In genomic region chr10:102134416-102134815, GRCh38 we compare ENCODE assay signal across 8 cellular contexts. TPM values are rescaled to one million over a fixed set of nuclear protein-coding genes. Genes with fewer than 3 reads are reported as not detected.
DNase-seq lines count a peak whose midpoint lies in the region; ATAC-seq, FAIRE-seq and TF ChIP-seq lines count a peak whose summit lies in the region.

No MANE protein-coding gene starts in this region.

- TF ChIP-seq POLR2A in A549 (IDR thresholded peaks at IDR 0.05; ENCODE audit: low read length): no peak
- no peak for TF ChIP-seq POLR2A in breast epithelium (IDR thresholded peaks at IDR 0.05)

- no peak for FAIRE-seq in A549 (lab: Jason Lieb, UNC)

- no peaks in the 10 kb centered on the region for H3K9me3 ChIP-seq in A549
- H3K9me3 ChIP-seq in HUES48 (ENCODE audit: control insufficient read depth, insufficient read depth, low read length): no peaks in the 10 kb centered on the region
- no peaks in the 10 kb centered on the region for H3K9me3 ChIP-seq in breast epithelium
- no peaks in the 10 kb centered on the region for H3K9me3 ChIP-seq in mesodermal cell (ENCODE audit: control insufficient read depth, low read length)

- no peak for DNase-seq in A549 (ENCODE audit: low read depth in 1 of 2, low spot score in 1 of 2)
- DNase-seq in breast epithelium (ENCODE audit: low spot score in 2 of 2): no peak
- no peak for DNase-seq in NCI-H748 treated with DMSO at 0.1 percent for 48 hours (lab: John Stamatoyannopoulos, UW)
- no peak for DNase-seq in NCI-H1048 (lab: John Stamatoyannopoulos, UW)
- no peak for DNase-seq in SIG-M5 (lab: John Stamatoyannopoulos, UW)

- peak overlapping the region; percentile 97 for H3K9ac ChIP-seq in HUES48 (ENCODE audit: low read depth, low read length)

- whole genome bisulfite sequencing in A549 (ENCODE audit: missing lambda C conversion rate): 44% methylated on average over 2 of the region's 2 CpGs
- WGBS in mesodermal cell (ENCODE audit: insufficient coverage in 2 of 2), 2 experiments: 60 to 71% methylated on average over 1 of the region's 2 CpGs

- CTCF ChIA-PET in A549 (lab: Yijun Ruan, JAX): interaction anchor here (1.6 to 2.0 kb wide), 4 partner anchors 9 to 62 kb away, joined by 5 to 6 read pairs (median 6); partner anchors contain the start of gene NOLC1

- H3K4me3 ChIP-seq in A549 (peak overlapping the region; percentile 92), HUES48 (ENCODE audit: low read depth, low read length) (peak overlapping the region; percentile 90), breast epithelium (peak overlapping the region; percentile 77 to 94 (median 93)), mesodermal cell (ENCODE audit: extremely low read depth, insufficient read depth, low read length, poor library complexity, severe bottlenecking) (peak overlapping the region; percentile 96)

- TF ChIP-seq CTCF in A549 (IDR thresholded peaks at IDR 0.05): no peak
- no peak for TF ChIP-seq CTCF in breast epithelium (IDR thresholded peaks at IDR 0.05)

- intact Hi-C loops in breast epithelium (cut with DNase I; ENCODE audit: low total_unique reads): no loop called here

- H3K4me2 ChIP-seq in A549: peak overlapping the region; percentile 98

- H3K4me1 ChIP-seq in A549 (peaks cover 35% of the 10 kb centered on the region), HUES48 (ENCODE audit: control insufficient read depth, insufficient read depth, low read length) (peaks cover 16% of the 10 kb centered on the region), breast epithelium (peaks cover 0 to 8% of the 10 kb centered on the region in 2 donors), mesodermal cell (ENCODE audit: control insufficient read depth, insufficient read depth, low read length, poor library complexity, severe bottlenecking) (peaks cover 27% of the 10 kb centered on the region)

- POLR2A ChIA-PET in A549 (lab: Yijun Ruan, JAX): interaction anchor here (1.3 kb wide), 1 partner anchor 19 kb away, joined by 5 read pairs; no protein-coding TSS in a partner anchor

- H3K36me3 ChIP-seq in HUES48 (ENCODE audit: control insufficient read depth, insufficient read depth, low read length) (peaks cover 29% of the 10 kb centered on the region), breast epithelium (peaks cover 2% of the 10 kb centered on the region), mesodermal cell (ENCODE audit: control insufficient read depth, insufficient read depth, low read length) (peaks cover 44% of the 10 kb centered on the region)

- H3K27ac ChIP-seq in A549 (peak overlapping the region; percentile 98 to 99), HUES48 (ENCODE audit: low read depth, low read length) (no peak overlapping the region), breast epithelium (peak overlapping the region in 1 of 2 donors; percentile 88), mesodermal cell (ENCODE audit: low read depth, low read length, severe bottlenecking) (peak overlapping the region; percentile 94)

- ATAC-seq in A549: no peak
- no peak for ATAC-seq in GM18868 (IDR thresholded peaks at IDR 0.05; ENCODE audit: unreplicated experiment)

- no peak for TF ChIP-seq EP300 in A549 (IDR thresholded peaks at IDR 0.05)

- H3K27me3 ChIP-seq in HUES48 (ENCODE audit: control insufficient read depth, insufficient read depth, low read length) (no peaks in the 10 kb centered on the region), breast epithelium (no peaks in the 10 kb centered on the region)

- no peak for TF ChIP-seq RAD21 in A549 (conservative IDR thresholded peaks at IDR 0.05 in 1 of 2, IDR thresholded peaks at IDR 0.05 in 1 of 2)

TF ChIP-seq in A549, 52 proteins besides CTCF, POLR2A, EP300 and RAD21 (continues in another document):
- TF ChIP-seq HMGXB4 (CRISPR knock-in tag; IDR thresholded peaks at IDR 0.05; ENCODE audit: borderline replicate concordance): no peak
- no peak for TF ChIP-seq MAFK (IDR thresholded peaks at IDR 0.05; ENCODE audit: partially characterized antibody)
- no peak for TF ChIP-seq RCOR1 (IDR thresholded peaks at IDR 0.05; ENCODE audit: low read depth, low read length)
- TF ChIP-seq FOXS1 (CRISPR knock-in tag; IDR thresholded peaks at IDR 0.05): no peak
- TF ChIP-seq JUN (IDR thresholded peaks at IDR 0.05): no peak
- TF ChIP-seq, protein P1, sequence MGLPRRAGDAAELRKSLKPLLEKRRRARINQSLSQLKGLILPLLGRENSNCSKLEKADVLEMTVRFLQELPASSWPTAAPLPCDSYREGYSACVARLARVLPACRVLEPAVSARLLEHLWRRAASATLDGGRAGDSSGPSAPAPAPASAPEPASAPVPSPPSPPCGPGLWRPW (IDR thresholded peaks at IDR 0.05): no peak
- TF ChIP-seq NPAS2 (CRISPR knock-in tag; IDR thresholded peaks at IDR 0.05; ENCODE audit: borderline replicate concordance): no peak
- no peak for TF ChIP-seq TP53 (CRISPR knock-in tag; IDR thresholded peaks at IDR 0.05)
- no peak for TF ChIP-seq ATOH8 (CRISPR knock-in tag; IDR thresholded peaks at IDR 0.05; ENCODE audit: low read depth)
- no peak for TF ChIP-seq EHF (CRISPR knock-in tag; IDR thresholded peaks at IDR 0.05)
- no peak for TF ChIP-seq SMC3 (IDR thresholded peaks at IDR 0.05)
- no peak for TF ChIP-seq HDAC2 (IDR thresholded peaks at IDR 0.05)
- no peak for TF ChIP-seq SREBF2 (IDR thresholded peaks at IDR 0.05)
- TF ChIP-seq PBX3 (IDR thresholded peaks at IDR 0.05): no peak
- TF ChIP-seq HEYL (CRISPR knock-in tag; IDR thresholded peaks at IDR 0.05): no peak
- no peak for TF ChIP-seq BCL3 (IDR thresholded peaks at IDR 0.05)
- TF ChIP-seq ZSCAN20 (CRISPR knock-in tag; IDR thresholded peaks at IDR 0.05): no peak

RNA-seq across cellular contexts. Expression of gene PPRC1, which starts 1.6 kb away (rescaled TPM):
- polyA plus RNA-seq in A549 (2011; rRNA removed) (27.0 and 34.1 TPM in 2 replicates), A549 (2017; fragmentation: RNase III; extraction: RNeasy Plus Mini Kit Qiagen cat#74134 plus additional on column Dnase treatment) (43.9 to 49.1 TPM (median 44.1 TPM) in 3 replicates)
- polyA plus RNA-seq in A549 (2012; cell fraction: cytosol; rRNA removed): 42.6 and 53.3 TPM in 2 replicates
- 149 and 152 TPM in 2 replicates for polyA plus RNA-seq in A549 (2012; cell fraction: nucleus; rRNA removed)
- 59.6 and 71.3 TPM in 2 replicates for polyA minus RNA-seq in A549 (2011; rRNA and poly(A)+ RNA removed)
- total RNA-seq in breast epithelium: 10 to 100 TPM in 2 of 3 donors, 1 to 10 TPM in 1; 9.1 to 21.0 (median 19.8) TPM
- 24.3 TPM for polyA plus RNA-seq in mesodermal cell (2013, experiment 1 of 2)
- polyA plus RNA-seq in mesodermal cell (2013, experiment 2 of 2): 17.7 TPM

RNA-seq across cellular contexts. Expression of gene LDB1, which starts 14.2 kb away (rescaled TPM):
- polyA plus RNA-seq in A549 (2011; rRNA removed): 47.0 and 47.5 TPM in 2 replicates
- 47.6 and 55.4 TPM in 2 replicates for polyA plus RNA-seq in A549 (2012; cell fraction: cytosol; rRNA removed)
- 145 and 151 TPM in 2 replicates for polyA plus RNA-seq in A549 (2012; cell fraction: nucleus; rRNA removed)
- polyA plus RNA-seq in A549 (2017; fragmentation: RNase III; extraction: RNeasy Plus Mini Kit Qiagen cat#74134 plus additional on column Dnase treatment): 33.3 to 37.3 TPM (median 37.2 TPM) in 3 replicates
- 63.4 and 69.4 TPM in 2 replicates for polyA minus RNA-seq in A549 (2011; rRNA and poly(A)+ RNA removed)
- total RNA-seq in breast epithelium: 10 to 100 TPM; 29.6 to 53.6 (median 43.6) TPM
- polyA plus RNA-seq in mesodermal cell (2013, experiment 1 of 2): 112 TPM
- 92.3 TPM for polyA plus RNA-seq in mesodermal cell (2013, experiment 2 of 2)

RNA-seq across cellular contexts. Expression of gene NOLC1, which starts 17.8 kb away (rescaled TPM):
- 128 and 188 TPM in 2 replicates for polyA plus RNA-seq in A549 (2011; rRNA removed)
- polyA plus RNA-seq in A549 (2012; cell fraction: cytosol; rRNA removed): 98.0 and 113 TPM in 2 replicates
- polyA plus RNA-seq in A549 (2012; cell fraction: nucleus; rRNA removed): 76.9 and 103 TPM in 2 replicates
- polyA plus RNA-seq in A549 (2017; fragmentation: RNase III; extraction: RNeasy Plus Mini Kit Qiagen cat#74134 plus additional on column Dnase treatment): 123 to 155 TPM (median 129 TPM) in 3 replicates
- polyA minus RNA-seq in A549 (2011; rRNA and poly(A)+ RNA removed): 65.4 and 65.9 TPM in 2 replicates
- total RNA-seq in breast epithelium: 10 to 100 TPM; 40.5 to 82.8 (median 65.5) TPM
- polyA plus RNA-seq in mesodermal cell (2013, experiment 1 of 2): 70.5 TPM
- polyA plus RNA-seq in mesodermal cell (2013, experiment 2 of 2): 72.1 TPM
